Comparison of ENCODE assay signal across 2 cellular contexts in genomic region chr22:37664249-37665101, GRCh38.
TF ChIP-seq lines count a peak whose summit lies in the region.

No MANE protein-coding gene starts in this region.

TF ChIP-seq in HEK293, 187 proteins besides CTCF, POLR2A, EP300 and RAD21:
- no peak for TF ChIP-seq SP3 (tag by site-specific recombination; IDR thresholded peaks at IDR 0.05)
- no peak for TF ChIP-seq EGR2 (tag by site-specific recombination; IDR thresholded peaks at IDR 0.05; ENCODE audit: low read depth)
- 0 out of 2 replicates have a peak, but pooled peaks have one; percentile 14 for TF ChIP-seq ZNF341 (tag by site-specific recombination; IDR thresholded peaks at IDR 0.05; ENCODE audit: low read depth)
- TF ChIP-seq MYNN (tag by site-specific recombination; IDR thresholded peaks at IDR 0.05; ENCODE audit: borderline replicate concordance) = no peak
- no peak for TF ChIP-seq AEBP2 (tag by site-specific recombination; IDR thresholded peaks at IDR 0.05; ENCODE audit: borderline replicate concordance)
- no peak for TF ChIP-seq ZNF157 (tag by site-specific recombination; IDR thresholded peaks at IDR 0.05)
- no peak for TF ChIP-seq ZNF660 (tag by site-specific recombination; IDR thresholded peaks at IDR 0.05)
- no peak for TF ChIP-seq ZSCAN23 (tag by site-specific recombination; IDR thresholded peaks at IDR 0.05)
- no peak for TF ChIP-seq ZFP69B (tag by site-specific recombination; IDR thresholded peaks at IDR 0.05)
- TF ChIP-seq ZNF621 (tag by site-specific recombination; IDR thresholded peaks at IDR 0.05) = no peak
- TF ChIP-seq ZNF18 (tag by site-specific recombination; IDR thresholded peaks at IDR 0.05) = no peak
- TF ChIP-seq, protein P1, sequence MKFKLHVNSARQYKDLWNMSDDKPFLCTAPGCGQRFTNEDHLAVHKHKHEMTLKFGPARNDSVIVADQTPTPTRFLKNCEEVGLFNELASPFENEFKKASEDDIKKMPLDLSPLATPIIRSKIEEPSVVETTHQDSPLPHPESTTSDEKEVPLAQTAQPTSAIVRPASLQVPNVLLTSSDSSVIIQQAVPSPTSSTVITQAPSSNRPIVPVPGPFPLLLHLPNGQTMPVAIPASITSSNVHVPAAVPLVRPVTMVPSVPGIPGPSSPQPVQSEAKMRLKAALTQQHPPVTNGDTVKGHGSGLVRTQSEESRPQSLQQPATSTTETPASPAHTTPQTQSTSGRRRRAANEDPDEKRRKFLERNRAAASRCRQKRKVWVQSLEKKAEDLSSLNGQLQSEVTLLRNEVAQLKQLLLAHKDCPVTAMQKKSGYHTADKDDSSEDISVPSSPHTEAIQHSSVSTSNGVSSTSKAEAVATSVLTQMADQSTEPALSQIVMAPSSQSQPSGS (tag by site-specific recombination; IDR thresholded peaks at IDR 0.05; ENCODE audit: low read depth) = no peak
- no peak for TF ChIP-seq HOXC10 (CRISPR knock-in tag; IDR thresholded peaks at IDR 0.05)
- TF ChIP-seq ZNF658 (tag by site-specific recombination; IDR thresholded peaks at IDR 0.05) = no peak
- no peak for TF ChIP-seq ZNF48 (tag by site-specific recombination; IDR thresholded peaks at IDR 0.05)
- TF ChIP-seq ZSCAN30 (tag by site-specific recombination; IDR thresholded peaks at IDR 0.05) = 0 out of 2 replicates have a peak, but pooled peaks have one; percentile 16
- peak; percentile 36; the same call in 1 of the 2 replicates for TF ChIP-seq ZNF121 (tag by site-specific recombination; IDR thresholded peaks at IDR 0.05)
- no peak for TF ChIP-seq ZNF701 (tag by site-specific recombination; IDR thresholded peaks at IDR 0.05)

TF ChIP-seq in K562, 482 proteins besides CTCF, POLR2A, EP300 and RAD21:
- TF ChIP-seq ZNF165 (CRISPR knock-in tag; IDR thresholded peaks at IDR 0.05; ENCODE audit: borderline replicate concordance) (no peak), RBM25 (IDR thresholded peaks at IDR 0.05; ENCODE audit: low read depth, low read length, severe bottlenecking) (peak; percentile 83), BCOR (IDR thresholded peaks at IDR 0.05) (peak; percentile 70), TAF1 (IDR thresholded peaks at IDR 0.05; ENCODE audit: control insufficient read depth, extremely low read depth, insufficient read depth, low read length, severe bottlenecking) (no peak), SRSF1 (IDR thresholded peaks at IDR 0.05; ENCODE audit: low read depth, low read length) (no peak), SMARCA5 (IDR thresholded peaks at IDR 0.05) (0 out of 2 replicates have a peak, but pooled peaks have one; percentile 42), KDM1A (IDR thresholded peaks at IDR 0.05) (peak in 1 of 2 experiments; percentile 28; a peak in 1 of 4 replicates), ZNF133 (CRISPR knock-in tag; IDR thresholded peaks at IDR 0.05) (no peak), RHOXF2B (CRISPR knock-in tag; conservative IDR thresholded peaks at IDR 0.05) (no peak)
- TF ChIP-seq, protein P2, sequence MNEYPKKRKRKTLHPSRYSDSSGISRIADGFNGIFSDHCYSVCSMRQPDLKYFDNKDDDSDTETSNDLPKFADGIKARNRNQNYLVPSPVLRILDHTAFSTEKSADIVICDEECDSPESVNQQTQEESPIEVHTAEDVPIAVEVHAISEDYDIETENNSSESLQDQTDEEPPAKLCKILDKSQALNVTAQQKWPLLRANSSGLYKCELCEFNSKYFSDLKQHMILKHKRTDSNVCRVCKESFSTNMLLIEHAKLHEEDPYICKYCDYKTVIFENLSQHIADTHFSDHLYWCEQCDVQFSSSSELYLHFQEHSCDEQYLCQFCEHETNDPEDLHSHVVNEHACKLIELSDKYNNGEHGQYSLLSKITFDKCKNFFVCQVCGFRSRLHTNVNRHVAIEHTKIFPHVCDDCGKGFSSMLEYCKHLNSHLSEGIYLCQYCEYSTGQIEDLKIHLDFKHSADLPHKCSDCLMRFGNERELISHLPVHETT (CRISPR knock-in tag; conservative IDR thresholded peaks at IDR 0.05 in 1 of 2, IDR thresholded peaks at IDR 0.05 in 1 of 2) = no peak
